Comparison of ENCODE assay signal across 18 cellular contexts in genomic region chr9:14303526-14303925, GRCh38. TPM values are rescaled to one million over a fixed set of nuclear protein-coding genes. Genes with fewer than 3 reads are reported as not detected.
DNase-seq lines count a peak whose midpoint lies in the region; ATAC-seq and TF ChIP-seq lines count a peak whose summit lies in the region.
"Had no signal": no experiment of that assay in that cellular context is flagged by ENCODE, and none has a peak within 500 bp of the region (broad histone marks: within the 10 kb centered on the region; RNA-seq: fewer than 3 reads in every experiment).

No MANE protein-coding gene starts in this region.

- ATAC-seq in sciatic nerve: peak; percentile 55
- ATAC-seq: CD8-positive, alpha-beta T cell; effector memory CD8-positive, alpha-beta T cell; Right ventricle myocardium inferior had no signal

- H4K20me1 ChIP-seq in smooth muscle cell (ENCODE audit: low read depth): no peaks in the 10 kb centered on the region

- H3K4me3 ChIP-seq in smooth muscle cell: no peak overlapping the region

- H2AFZ ChIP-seq in smooth muscle cell (ENCODE audit: low read depth): no peak overlapping the region

- DNase-seq in NCI-H1105 treated with DMSO at 0.1 percent for 48 hours (lab: John Stamatoyannopoulos, UW) (peak; percentile 97), anterior cingulate cortex (lab: John Stamatoyannopoulos, UW) (peak in 47 of 58 donors; percentile 25 to 95 (median 77)), head of caudate nucleus (peak; percentile 51 to 96 (median 88)), sciatic nerve (ENCODE audit: low spot score) (no peak), HEK293T (ENCODE audit: extremely low spot score) (no peak), smooth muscle cell (lab: John Stamatoyannopoulos, UW; ENCODE audit: unreplicated experiment) (no peak), NCI-H526 (lab: John Stamatoyannopoulos, UW) (no peak), activated gamma-delta T cell (lab: John Stamatoyannopoulos, UW) (no peak)
- DNase-seq: activated CD4-positive, alpha-beta memory T cell treated with anti-CD3 and anti-CD28 coated beads, Interleukin-2, amount 10 ng/mL, durations not matched to agents 7 days and 5 days; activated naive CD4-positive, alpha-beta T cell treated with Interleukin-2 at 50 U/mL for 16 hours; amniotic stem cell; CD8-positive, alpha-beta T cell; DMS79; effector memory CD8-positive, alpha-beta T cell; H9; small intestine; stimulated activated CD4-positive, alpha-beta T cell treated with anti-CD3 and anti-CD28 coated beads, Interleukin-4, amount 100 ng/mL, for 1 hour had no signal

- no peaks in the 10 kb centered on the region for H3K9me3 ChIP-seq in smooth muscle cell (replicated peaks; ENCODE audit: low read depth)

- H3K9ac ChIP-seq in smooth muscle cell (ENCODE audit: low read depth): no peak overlapping the region

- no peaks in the 10 kb centered on the region for H3F3A ChIP-seq in smooth muscle cell (ENCODE audit: low read depth)

- WGBS in smooth muscle cell (ENCODE audit: low lambda C conversion rate): 95% methylated on average over 9 of the region's 9 CpGs

- no peaks in the 10 kb centered on the region for H3K79me2 ChIP-seq in smooth muscle cell (ENCODE audit: low read depth)

- H3K4me1 ChIP-seq in smooth muscle cell (ENCODE audit: low read depth): no peaks in the 10 kb centered on the region

- no peak overlapping the region for H3K27ac ChIP-seq in smooth muscle cell (ENCODE audit: low read depth)

- H3K36me3 ChIP-seq in smooth muscle cell (ENCODE audit: low read depth): no peaks in the 10 kb centered on the region

- CTCF ChIA-PET in HEK293T (lab: Yijun Ruan, JAX): no interaction called here

- POLR2A ChIA-PET in HEK293T (lab: Yijun Ruan, JAX): interaction anchor here (1.0 kb wide), 1 partner anchor 11 kb away, joined by 3 read pairs; the partner anchor contains the start of gene NFIB

- H3K4me2 ChIP-seq in smooth muscle cell: no peak overlapping the region

- peaks cover 15% of the 10 kb centered on the region for H3K27me3 ChIP-seq in smooth muscle cell (ENCODE audit: low read depth)

- no peak for TF ChIP-seq CTCF in smooth muscle cell (IDR thresholded peaks at IDR 0.05; ENCODE audit: borderline replicate concordance, insufficient read depth, poor library complexity, severe bottlenecking)

- intact Hi-C loops in head of caudate nucleus (cut with DNase I) (no loop called here), sciatic nerve (cut with DNase I) (no loop called here)

TF ChIP-seq in HEK293T, 16 proteins besides CTCF, POLR2A, EP300 and RAD21:
- no peak for TF ChIP-seq FOXK2 (IDR thresholded peaks at IDR 0.05)
- no peak for TF ChIP-seq TARDBP (IDR thresholded peaks at IDR 0.05)

RNA-seq across cellular contexts. Expression of gene NFIB, which starts 10.4 kb away (rescaled TPM):
- 137 TPM for total RNA-seq in sciatic nerve
- 1.7 and 2.3 TPM in 2 replicates for total RNA-seq in smooth muscle cell
- polyA plus RNA-seq in smooth muscle cell: 0.58 and 0.93 TPM in 2 replicates
- total RNA-seq: activated CD4-positive, alpha-beta memory T cell treated with anti-CD3 and anti-CD28 coated beads, Interleukin-2, amount 10 ng/mL, durations not matched to agents 7 days and 5 days; CD8-positive, alpha-beta T cell had no signal

Comparison
In these comparisons a context has a peak if more than half of its experiments do, and no peak if none do; other contexts are left out.
1. DNase-seq: peak in NCI-H1105 treated with DMSO at 0.1 percent for 48 hours (single experiment), anterior cingulate cortex (47 of 58) and head of caudate nucleus (42 of 42); none in sciatic nerve (single experiment), HEK293T (single experiment), smooth muscle cell (single experiment), NCI-H526 (0 of 2) and activated gamma-delta T cell (single experiment).
2. RNA of gene NFIB, which starts 10.4 kb away (total RNA-seq): 137 TPM in sciatic nerve (single experiment); 1.7 to 2.3 TPM in smooth muscle cell; every median in the first group is over 10 times any median in the second.